In the genomic region with DNA sequence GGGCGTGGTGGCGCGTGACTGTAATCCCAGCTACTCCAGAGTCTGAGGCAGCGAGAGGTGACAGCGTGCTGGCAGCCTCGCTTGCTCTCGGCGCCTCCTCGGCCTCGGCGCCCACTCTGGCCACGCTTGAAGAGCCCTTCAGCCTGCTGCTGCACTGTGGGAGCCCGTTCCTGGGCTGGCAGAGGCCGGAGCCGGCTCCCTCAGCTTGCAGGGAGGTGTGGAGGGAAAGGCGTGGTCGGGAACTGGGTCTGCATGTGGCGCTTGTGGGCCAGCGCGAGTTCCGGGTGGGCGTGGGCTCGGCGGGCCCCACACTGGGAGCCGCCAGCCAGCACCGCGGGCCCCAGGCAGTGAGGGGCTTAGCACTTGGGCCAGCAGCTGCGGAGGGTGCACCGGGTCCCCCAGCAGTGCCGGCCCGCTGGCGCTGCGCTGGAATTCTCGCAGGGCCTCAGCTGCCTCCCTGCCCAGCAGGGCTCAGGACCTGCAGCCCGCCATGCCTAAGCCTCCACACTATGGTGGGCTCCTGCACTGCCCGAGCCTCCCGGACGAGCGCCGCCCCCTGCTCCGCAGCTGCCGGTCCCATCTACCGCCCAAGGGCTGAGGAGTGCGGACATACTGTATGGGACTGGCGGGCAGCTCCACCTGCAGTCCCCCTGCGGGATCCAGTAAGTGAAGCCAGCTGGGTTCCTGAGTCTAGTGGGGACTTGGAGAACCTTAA, we compare ENCODE assay signal across 20 cellular contexts.
"Had no signal": no experiment of that assay in that cellular context is flagged by ENCODE, and none has a peak within 500 bp of the region (broad histone marks: within the 10 kb centered on the region; RNA-seq: fewer than 3 reads in every experiment).

No MANE protein-coding gene starts in this region.

- H3K4me1 ChIP-seq: esophagus squamous epithelium, gastroesophageal sphincter, left ventricle myocardium inferior, sigmoid colon, suprapubic skin, tibial artery, upper lobe of left lung, vagina had no signal

- H3K9me3 ChIP-seq: neutrophil, sigmoid colon, vagina had no signal

- H3K4me1 Mint-ChIP-seq: nephron progenitor cell had no signal

- H3K27ac Mint-ChIP-seq: dendritic cell treated with granulocyte-macrophage colony-stimulating factor and Interleukin-4, amounts not matched to agents 40 ng/mL and 50 ng/mL, for 4 days; naive thymus-derived CD4-positive, alpha-beta T cell; nephron progenitor cell had no signal

- H3K27ac ChIP-seq: esophagus squamous epithelium, gastroesophageal sphincter, left ventricle myocardium inferior, neutrophil, sigmoid colon, skin epidermis, suprapubic skin, tibial artery, upper lobe of left lung, vagina had no signal

- ATAC-seq: gastroesophageal sphincter; left cardiac atrium; naive thymus-derived CD4-positive, alpha-beta T cell; stimulated activated naive CD8-positive, alpha-beta T cell treated with anti-CD3 and anti-CD28 coated beads, Interleukin-15, Interleukin-2, amounts not matched to agents 100 U/mL and 50 U/mL, for 24 hours had no signal

- H3K9me3 Mint-ChIP-seq: dendritic cell treated with granulocyte-macrophage colony-stimulating factor and Interleukin-4, amounts not matched to agents 40 ng/mL and 50 ng/mL, for 4 days had no signal

- H3K36me3 Mint-ChIP-seq: naive thymus-derived CD4-positive, alpha-beta T cell had no signal

- H3K36me3 ChIP-seq: esophagus squamous epithelium, gastroesophageal sphincter, left ventricle myocardium inferior, neutrophil, sigmoid colon, suprapubic skin, tibial artery, upper lobe of left lung, vagina had no signal

- DNase-seq: esophagus squamous epithelium; foreskin fibroblast; glutamatergic neuron; kidney; left cardiac atrium; left ventricle myocardium inferior; mesendoderm; naive thymus-derived CD4-positive, alpha-beta T cell; nephron progenitor cell; sigmoid colon; stimulated activated CD4-positive, alpha-beta T cell treated with anti-CD3 and anti-CD28 coated beads, Interleukin-2, amount 100 ng/mL, for 48 hours; stimulated activated naive CD8-positive, alpha-beta T cell treated with anti-CD3 and anti-CD28 coated beads, Interleukin-15, Interleukin-2, amounts not matched to agents 100 U/mL and 50 U/mL, for 24 hours; tibial artery had no signal

- H3K27me3 Mint-ChIP-seq: dendritic cell treated with granulocyte-macrophage colony-stimulating factor and Interleukin-4, amounts not matched to agents 40 ng/mL and 50 ng/mL, for 4 days; naive thymus-derived CD4-positive, alpha-beta T cell had no signal

- H3K27me3 ChIP-seq: esophagus squamous epithelium, gastroesophageal sphincter, neutrophil, sigmoid colon, suprapubic skin, tibial artery, upper lobe of left lung, vagina had no signal

- H3K4me3 Mint-ChIP-seq: dendritic cell treated with granulocyte-macrophage colony-stimulating factor and Interleukin-4, amounts not matched to agents 40 ng/mL and 50 ng/mL, for 4 days; naive thymus-derived CD4-positive, alpha-beta T cell; nephron progenitor cell had no signal

- H3K4me3 ChIP-seq: esophagus squamous epithelium, gastroesophageal sphincter, left ventricle myocardium inferior, sigmoid colon, skin epidermis, suprapubic skin, tibial artery, upper lobe of left lung, vagina had no signal
